6 cellular contexts compared by ENCODE assay signal in genomic region chr9:115686069-115686468, GRCh38.
"Had no signal": no experiment of that assay in that cellular context is flagged by ENCODE, and none has a peak within 500 bp of the region (broad histone marks: within the 10 kb centered on the region; RNA-seq: fewer than 3 reads in every experiment).

No MANE protein-coding gene starts in this region.

- ATAC-seq: GM12878 had no signal

- FAIRE-seq: GM12878, GM12891, GM12892, GM18507 had no signal

- H3K4me3 ChIP-seq: GM12878 had no signal

- DNase-seq: GDM1, GF-D8 had no signal
